Comparison of ENCODE assay signal across 9 cellular contexts in genomic region chr3:158053386-158053785, GRCh38. TPM values are rescaled to one million over a fixed set of nuclear protein-coding genes. Genes with fewer than 3 reads are reported as not detected.
"Had no signal": no experiment of that assay in that cellular context is flagged by ENCODE, and none has a peak within 500 bp of the region (broad histone marks: within the 10 kb centered on the region; RNA-seq: fewer than 3 reads in every experiment).

No MANE protein-coding gene starts in this region.

- H3K9ac ChIP-seq: GM23248 had no signal

- H3K4me3 ChIP-seq: GM23248, HAP-1 had no signal

- H3K9me3 ChIP-seq: HAP-1 had no signal

- H3K27ac ChIP-seq: GM23248, HL-60 had no signal

- H2AFZ ChIP-seq: GM23248 had no signal

- H3K4me1 ChIP-seq: HAP-1 had no signal

- ATAC-seq: HCT116, HepG2 had no signal

- DNase-seq: GM23248, GOT3, H7, HFFc6 had no signal

- FAIRE-seq: HepG2 had no signal

- H3K36me3 ChIP-seq: HAP-1 had no signal

RNA-seq across cellular contexts. Expression of gene SHOX2, which starts 52.8 kb away (rescaled TPM):
- polyA plus RNA-seq: HepG2, IgD-negative memory B cell had no signal
